8 cellular contexts compared by ENCODE assay signal in genomic region chr9:130239741-130240241, GRCh38. TPM values are rescaled to one million over a fixed set of nuclear protein-coding genes. Genes with fewer than 3 reads are reported as not detected.
DNase-seq lines count a peak whose midpoint lies in the region; TF ChIP-seq lines count a peak whose summit lies in the region.

No MANE protein-coding gene starts in this region.

- in situ Hi-C loops in mammary epithelial cell (cut with MboI; ENCODE audit: low sequenced_read_pairs in 2 of 2) = loop anchor here (5.0 to 25.0 kb wide), 2 partner anchors 137 to 352 kb away; no protein-coding TSS in a partner anchor

- no peak for TF ChIP-seq CTCF in mammary epithelial cell (conservative IDR thresholded peaks at IDR 0.05 in 1 of 2, IDR thresholded peaks at IDR 0.05 in 1 of 2; ENCODE audit: extremely low read depth in 1 of 2, insufficient read depth in 1 of 2, low read depth in 1 of 2, low read length in 2 of 2)

- H3K9me3 ChIP-seq in mammary epithelial cell (replicated peaks; ENCODE audit: insufficient read depth, low read length) = no peaks in the 10 kb centered on the region

- WGBS in mammary epithelial cell (ENCODE audit: low coverage, missing lambda C conversion rate) = 62% methylated on average over 8 of the region's 9 CpGs

- intact Hi-C loops in mammary epithelial cell (cut with micrococcal nuclease) = loop anchor here (5.0 to 10.0 kb wide), 2 partner anchors 67 to 445 kb away; partner anchors contain the start of gene NCS1

- peaks cover 4% of the 10 kb centered on the region for H3K27me3 Mint-ChIP-seq in activated naive CD8-positive, alpha-beta T cell treated with anti-CD3 and anti-CD28 coated beads for 36 hours

- no peaks in the 10 kb centered on the region for H3K36me3 ChIP-seq in mammary epithelial cell (ENCODE audit: insufficient read depth, low read length)

- no TSS peak for BruUV-seq in mammary epithelial cell (replicated peaks; lab: Mats Ljungman, UMichigan)

- no peaks in the 10 kb centered on the region for H3K36me3 Mint-ChIP-seq in activated naive CD8-positive, alpha-beta T cell treated with anti-CD3 and anti-CD28 coated beads for 36 hours

- no peaks in the 10 kb centered on the region for H3K27me3 ChIP-seq in mammary epithelial cell (ENCODE audit: insufficient read depth, low read length)

- H3K4me3 ChIP-seq in mammary epithelial cell (replicated peaks in 1 of 3; ENCODE audit: insufficient read depth in 1 of 3, low read depth in 2 of 3, low read length in 3 of 3) = no peak overlapping the region

- dilution Hi-C loops in mammary epithelial cell (cut with HindIII; ENCODE audit: low sequenced_read_pairs) = no loop called here

- H3K27ac Mint-ChIP-seq in activated naive CD8-positive, alpha-beta T cell treated with anti-CD3 and anti-CD28 coated beads for 36 hours = no peak overlapping the region

- DNase-seq in activated CD4-positive, alpha-beta T cell treated with anti-CD3 and anti-CD28 coated beads for 24 hours (ENCODE audit: low read depth in 2 of 2) = peak; percentile 37 to 45
- DNase-seq in activated CD4-positive, alpha-beta T cell treated with anti-CD3 and anti-CD28 coated beads for 1 hour = no peak
- DNase-seq in HK-2 (ENCODE audit: unreplicated experiment) (peak; percentile 67), DMS114 treated with DMSO at 0.1 percent for 48 hours (lab: John Stamatoyannopoulos, UW; ENCODE audit: unreplicated experiment) (no peak), mammary epithelial cell (no peak), NCI-H2107 (lab: John Stamatoyannopoulos, UW) (no peak)
- peak; percentile 71 for DNase-seq in activated naive CD8-positive, alpha-beta T cell treated with anti-CD3 and anti-CD28 coated beads for 36 hours
- DNase-seq in stimulated activated CD4-positive, alpha-beta T cell treated with anti-CD3 and anti-CD28 coated beads, Interleukin-4, amount 100 ng/mL, for 24 hours = peak; percentile 63

- no peak overlapping the region for H3K9ac ChIP-seq in mammary epithelial cell (ENCODE audit: insufficient read depth, low read length)

- H3K4me1 Mint-ChIP-seq in activated naive CD8-positive, alpha-beta T cell treated with anti-CD3 and anti-CD28 coated beads for 36 hours = peaks cover 26% of the 10 kb centered on the region

- CTCF ChIA-PET in mammary epithelial cell (lab: Charles Lee; ENCODE audit: low non-redundant PET) = interaction anchor here (0.6 kb wide), 1 partner anchor 444 kb away, joined by 3 read pairs; no protein-coding TSS in a partner anchor

- no peaks in the 10 kb centered on the region for H3K9me3 Mint-ChIP-seq in activated naive CD8-positive, alpha-beta T cell treated with anti-CD3 and anti-CD28 coated beads for 36 hours

- no peak overlapping the region for H3K27ac ChIP-seq in mammary epithelial cell (ENCODE audit: insufficient read depth, low read depth, low read length)

- H2AFZ ChIP-seq in mammary epithelial cell (ENCODE audit: low read depth, low read length) = no peak overlapping the region

- H3K4me2 ChIP-seq in mammary epithelial cell (ENCODE audit: insufficient read depth, low read depth, low read length) = no peak overlapping the region

- H4K20me1 ChIP-seq in mammary epithelial cell (ENCODE audit: insufficient read depth, low read length) = no peaks in the 10 kb centered on the region

- H3K4me3 Mint-ChIP-seq in activated naive CD8-positive, alpha-beta T cell treated with anti-CD3 and anti-CD28 coated beads for 36 hours = no peak overlapping the region

- no peaks in the 10 kb centered on the region for H3K4me1 ChIP-seq in mammary epithelial cell (ENCODE audit: insufficient read depth, low read length)

- no peaks in the 10 kb centered on the region for H3K79me2 ChIP-seq in mammary epithelial cell (ENCODE audit: insufficient read depth, low read length)

RNA-seq across cellular contexts. Expression of gene HMCN2, which starts 25.8 kb away (rescaled TPM):
- total RNA-seq in activated naive CD8-positive, alpha-beta T cell treated with anti-CD3 and anti-CD28 coated beads for 36 hours = not detected
- under 1 TPM; under 0.01 to 0.14 TPM for total RNA-seq in mammary epithelial cell
- 0.05 TPM for polyA plus RNA-seq in mammary epithelial cell
- polyA minus RNA-seq in mammary epithelial cell = not detected

Comparison
In these comparisons a context has a peak if more than half of its experiments do, and no peak if none do; other contexts are left out.
1. DNase-seq: peak in activated CD4-positive, alpha-beta T cell treated with anti-CD3 and anti-CD28 coated beads for 24 hours (2 of 2), HK-2 (single experiment), activated naive CD8-positive, alpha-beta T cell treated with anti-CD3 and anti-CD28 coated beads for 36 hours (single experiment) and stimulated activated CD4-positive, alpha-beta T cell treated with anti-CD3 and anti-CD28 coated beads, Interleukin-4, amount 100 ng/mL, for 24 hours (single experiment); none in activated CD4-positive, alpha-beta T cell treated with anti-CD3 and anti-CD28 coated beads for 1 hour (single experiment), DMS114 treated with DMSO at 0.1 percent for 48 hours (single experiment), mammary epithelial cell (single experiment) and NCI-H2107 (single experiment).